In the genomic region with DNA sequence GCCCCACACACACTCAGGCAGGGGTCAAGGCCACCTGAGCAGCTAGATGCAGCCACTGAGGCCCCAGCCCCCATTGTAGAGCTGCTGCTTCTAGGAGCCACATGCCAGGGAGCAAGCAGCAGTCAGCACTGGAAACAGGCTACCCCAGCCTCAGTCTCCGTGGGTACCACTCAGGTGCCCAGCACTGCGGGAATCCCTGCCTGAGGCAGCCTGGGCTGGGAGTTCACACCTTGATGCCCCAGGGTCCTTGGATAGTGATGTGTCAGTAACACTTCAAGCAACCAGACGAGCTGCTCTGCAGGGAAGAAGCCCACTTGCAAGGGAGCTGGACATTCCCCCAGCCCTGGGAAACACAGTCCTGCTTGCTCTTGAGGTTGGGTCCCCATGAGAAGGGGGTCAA, we compare ENCODE assay signal across 21 cellular contexts.
DNase-seq lines count a peak whose midpoint lies in the region; ATAC-seq and TF ChIP-seq lines count a peak whose summit lies in the region.
"Had no signal": no experiment of that assay in that cellular context is flagged by ENCODE, and none has a peak within 500 bp of the region (broad histone marks: within the 10 kb centered on the region; RNA-seq: fewer than 3 reads in every experiment).

No MANE protein-coding gene starts in this region.

- POLR2A ChIA-PET in RWPE1 (lab: Yijun Ruan, JAX; ENCODE audit: low non-redundant PET), result no interaction called here

- no peak for TF ChIP-seq CTCF in RWPE1 (conservative IDR thresholded peaks at IDR 0.05; ENCODE audit: low read depth)
- no peak for TF ChIP-seq CTCF in foreskin keratinocyte (conservative IDR thresholded peaks at IDR 0.05)
- TF ChIP-seq CTCF in sigmoid colon (IDR thresholded peaks at IDR 0.05), result no peak

- intact Hi-C loops in sigmoid colon (cut with DNase I), result no loop called here
- intact Hi-C loops in sciatic nerve (cut with DNase I), result no loop called here

- H3K27ac ChIP-seq in RWPE1, result peak overlapping the region; percentile 91
- H3K27ac ChIP-seq in foreskin keratinocyte, result peak overlapping the region; percentile 97
- no peak overlapping the region for H3K27ac ChIP-seq in sigmoid colon
- H3K27ac ChIP-seq: 22Rv1, C4-2B, SJCRH30 had no signal

- no peak overlapping the region for H3K4me3 ChIP-seq in sigmoid colon
- H3K4me3 ChIP-seq: SJCRH30 had no signal

- no peak for TF ChIP-seq EP300 in sigmoid colon (IDR thresholded peaks at IDR 0.05)

- no peaks in the 10 kb centered on the region for H3K9me3 ChIP-seq in sigmoid colon

- ATAC-seq in foreskin keratinocyte, result no peak
- no peak for ATAC-seq in sciatic nerve

- CTCF ChIA-PET in RWPE1 (lab: Yijun Ruan, JAX), result no interaction called here

- H3K27me3 ChIP-seq in foreskin keratinocyte, result no peaks in the 10 kb centered on the region
- H3K27me3 ChIP-seq in sigmoid colon, result no peaks in the 10 kb centered on the region
- H3K27me3 ChIP-seq: SJCRH30 had no signal

- WGBS in sigmoid colon, 2 donors, result 93 to 94% methylated on average over 3 of the region's 3 CpGs

- no peak for TF ChIP-seq POLR2A in sigmoid colon (IDR thresholded peaks at IDR 0.05)

- H3K36me3 ChIP-seq in sigmoid colon, result no peaks in the 10 kb centered on the region
- H3K36me3 ChIP-seq: SJCRH30 had no signal

- H3K4me1 ChIP-seq in foreskin keratinocyte (peaks cover 42% of the 10 kb centered on the region), sigmoid colon (peaks cover 0 to 22% (median 7%) of the 10 kb centered on the region in 4 donors)

- DNase-seq in activated CD8-positive, alpha-beta memory T cell treated with anti-CD3 and anti-CD28 coated beads, Interleukin-2, amount 50 U/mL, for 48 hours, result peak; percentile 50
- no peak for DNase-seq in activated CD8-positive, alpha-beta memory T cell treated with anti-CD3 and anti-CD28 coated beads for 24 hours
- no peak for DNase-seq in RWPE1 (ENCODE audit: low spot score)
- DNase-seq in foreskin keratinocyte, result no peak
- peak; percentile 44 for DNase-seq in sigmoid colon
- DNase-seq in sciatic nerve (ENCODE audit: low spot score), result no peak
- no peak for DNase-seq in stimulated activated CD4-positive, alpha-beta T cell treated with anti-CD3 and anti-CD28 coated beads, Interleukin-15, amount 100 ng/mL, for 24 hours
- no peak for DNase-seq in OCI-M2 (lab: John Stamatoyannopoulos, UW; ENCODE audit: unreplicated experiment)
- DNase-seq: Calu3; CD8-positive, alpha-beta memory T cell; DMS153; KBM-7; NCI-H1092; NCI-H1436 treated with DMSO at 0.1 percent for 48 hours; NCI-H2029; NCI-H2227 treated with DMSO at 0.1 percent for 48 hours; NCI-H510A treated with DMSO at 0.1 percent for 48 hours; NCI-H748 treated with DMSO at 0.1 percent for 48 hours; SJCRH30 had no signal

Comparison
In these comparisons a context has a peak if more than half of its experiments do, and no peak if none do; other contexts are left out.
1. DNase-seq: peak in activated CD8-positive, alpha-beta memory T cell treated with anti-CD3 and anti-CD28 coated beads, Interleukin-2, amount 50 U/mL, for 48 hours (single experiment) and sigmoid colon (single experiment); none in activated CD8-positive, alpha-beta memory T cell treated with anti-CD3 and anti-CD28 coated beads for 24 hours (single experiment), RWPE1 (single experiment), foreskin keratinocyte (0 of 2), sciatic nerve (single experiment), stimulated activated CD4-positive, alpha-beta T cell treated with anti-CD3 and anti-CD28 coated beads, Interleukin-15, amount 100 ng/mL, for 24 hours (single experiment) and OCI-M2 (single experiment).
2. H3K27ac ChIP-seq: peak in RWPE1 (single experiment) and foreskin keratinocyte (single experiment); none in sigmoid colon (0 of 4).